ENCODE assay signal across 8 cellular contexts in genomic region chr15:85485956-85486567, GRCh38.
DNase-seq lines count a peak whose midpoint lies in the region; ATAC-seq and TF ChIP-seq lines count a peak whose summit lies in the region.

No MANE protein-coding gene starts in this region.

- H3K4me2 ChIP-seq in DOHH2 (ENCODE audit: low read length) = no peak overlapping the region; the same call in 1 of the 2 replicates
- peak overlapping the region; percentile 36 for H3K4me2 ChIP-seq in Karpas-422 (ENCODE audit: low read depth, low read length, poor library complexity, severe bottlenecking)

- TF ChIP-seq POLR2A in sigmoid colon (IDR thresholded peaks at IDR 0.05) = no peak

- intact Hi-C loops in left cardiac atrium (cut with DNase I) = loop anchor here in 1 of 2 donors (10.0 kb wide), 1 partner anchor 239 kb away; no protein-coding TSS in a partner anchor
- intact Hi-C loops in sigmoid colon (cut with DNase I) = loop anchor here (5.0 kb wide), 1 partner anchor 104 kb away; the partner anchor contains the start of gene AKAP13

- H3F3A ChIP-seq in DOHH2 (ENCODE audit: control insufficient read depth, insufficient read depth) = peaks cover 16% of the 10 kb centered on the region; the same call in 1 of the 2 replicates

- TF ChIP-seq CTCF in DOHH2 (IDR thresholded peaks at IDR 0.05; ENCODE audit: low read depth, low read length, poor library complexity, severe bottlenecking) = peak; percentile 73
- TF ChIP-seq CTCF in sigmoid colon (IDR thresholded peaks at IDR 0.05) = peak; percentile 44 to 63 (median 56)

- H3K4me1 ChIP-seq in DOHH2 (ENCODE audit: control insufficient read depth, low read length) (peaks cover 84% of the 10 kb centered on the region), Karpas-422 (ENCODE audit: low read length) (peaks cover 89% of the 10 kb centered on the region), sigmoid colon (peaks cover 0 to 63% (median 32%) of the 10 kb centered on the region in 4 donors)

- H4K20me1 ChIP-seq in DOHH2 (ENCODE audit: control insufficient read depth, insufficient read depth, low read depth, low read length) (peaks cover 5% of the 10 kb centered on the region), Karpas-422 (ENCODE audit: insufficient read depth, low read depth, low read length) (no peaks in the 10 kb centered on the region)

- no peak overlapping the region for H2AFZ ChIP-seq in Karpas-422 (ENCODE audit: low read length)

- no peak overlapping the region for H3K9ac ChIP-seq in Karpas-422 (ENCODE audit: low read length)

- no peaks in the 10 kb centered on the region for H3K9me3 ChIP-seq in DOHH2 (ENCODE audit: control insufficient read depth, insufficient read depth, low read length)
- H3K9me3 ChIP-seq in Karpas-422 (ENCODE audit: low read length) = no peaks in the 10 kb centered on the region
- H3K9me3 ChIP-seq in sigmoid colon = no peaks in the 10 kb centered on the region

- peak; percentile 66 for ATAC-seq in GM21528 (IDR thresholded peaks at IDR 0.05; ENCODE audit: low FRiP score, unreplicated experiment)
- peak; percentile 73 to 83 for ATAC-seq in left cardiac atrium
- no peak for ATAC-seq in HG02623 (IDR thresholded peaks at IDR 0.05; ENCODE audit: unreplicated experiment)

- H3K4me3 ChIP-seq in DOHH2 (ENCODE audit: low read length) (no peak overlapping the region), Karpas-422 (ENCODE audit: low read length) (no peak overlapping the region), sigmoid colon (no peak overlapping the region)

- H3K9me2 ChIP-seq in DOHH2 (replicated peaks; ENCODE audit: control insufficient read depth, low read length) (no peaks in the 10 kb centered on the region), Karpas-422 (replicated peaks; ENCODE audit: insufficient read depth, low read length) (no peaks in the 10 kb centered on the region)

- H3K27me3 ChIP-seq in DOHH2 (ENCODE audit: control insufficient read depth, low read length) (no peaks in the 10 kb centered on the region), Karpas-422 (ENCODE audit: low read length) (no peaks in the 10 kb centered on the region), sigmoid colon (no peaks in the 10 kb centered on the region)

- H3K27ac ChIP-seq in DOHH2 (ENCODE audit: low read depth, low read length) (no peak overlapping the region), Karpas-422 (ENCODE audit: low read length) (peak overlapping the region; percentile 73), sigmoid colon (peak overlapping the region in 1 of 4 donors; percentile 62)

- H3K79me2 ChIP-seq in DOHH2 (ENCODE audit: control insufficient read depth, low read length) (peaks cover 97% of the 10 kb centered on the region), Karpas-422 (ENCODE audit: low read length) (peaks cover 95% of the 10 kb centered on the region)

- peak; percentile 92 for DNase-seq in Karpas-422
- peak; percentile 72 for DNase-seq in RPMI7951 (ENCODE audit: low read depth)
- peak; percentile 37 for DNase-seq in activated naive CD8-positive, alpha-beta T cell treated with anti-CD3 and anti-CD28 coated beads, Interleukin-2, amount 50 U/mL, for 16 hours (ENCODE audit: low read depth, low spot score)
- DNase-seq in left cardiac atrium = no peak
- DNase-seq in sigmoid colon = no peak

- no peak for TF ChIP-seq EP300 in sigmoid colon (IDR thresholded peaks at IDR 0.05)

- peaks cover 29% of the 10 kb centered on the region for H3K36me3 ChIP-seq in DOHH2 (ENCODE audit: control insufficient read depth, low read length)
- peaks cover 6% of the 10 kb centered on the region for H3K36me3 ChIP-seq in Karpas-422 (ENCODE audit: insufficient read depth, low read length)
- no peaks in the 10 kb centered on the region for H3K36me3 ChIP-seq in sigmoid colon

Comparison
In these comparisons a context has a peak if more than half of its experiments do, and no peak if none do; other contexts are left out.
1. DNase-seq: peak in Karpas-422 (single experiment), RPMI7951 (single experiment) and activated naive CD8-positive, alpha-beta T cell treated with anti-CD3 and anti-CD28 coated beads, Interleukin-2, amount 50 U/mL, for 16 hours (single experiment); none in left cardiac atrium (single experiment) and sigmoid colon (single experiment).